Comparison of ENCODE assay signal across 1 cellular context in genomic region chr14:51595831-51596472, GRCh38.
TF ChIP-seq lines count a peak whose summit lies in the region.

No MANE protein-coding gene starts in this region.

TF ChIP-seq in IMR-90, 13 proteins besides CTCF, POLR2A, EP300 and RAD21:
- no peak for TF ChIP-seq ELK1 (IDR thresholded peaks at IDR 0.05; ENCODE audit: borderline replicate concordance, low read depth, low read length)
- no peak for TF ChIP-seq CEBPB (IDR thresholded peaks at IDR 0.05; ENCODE audit: low read depth, low read length)
- no peak for TF ChIP-seq MXI1 (IDR thresholded peaks at IDR 0.05; ENCODE audit: borderline replicate concordance, low read depth, low read length)
- TF ChIP-seq FOS (IDR thresholded peaks at IDR 0.05; ENCODE audit: low read depth, low read length), result no peak
- no peak for TF ChIP-seq NFE2L2 (IDR thresholded peaks at IDR 0.05; ENCODE audit: low read depth, low read length)
- TF ChIP-seq SMC3 (IDR thresholded peaks at IDR 0.05; ENCODE audit: low read depth, low read length), result no peak
- no peak for TF ChIP-seq MAFK (IDR thresholded peaks at IDR 0.05; ENCODE audit: low read depth, low read length)
- TF ChIP-seq RCOR1 (IDR thresholded peaks at IDR 0.05; ENCODE audit: insufficient replicate concordance, low read length), result no peak
- no peak for TF ChIP-seq BHLHE40 (IDR thresholded peaks at IDR 0.05; ENCODE audit: low read depth, low read length)
